Comparison of ENCODE assay signal across 18 cellular contexts in genomic region chr2:43176449-43176848, GRCh38. TPM values are rescaled to one million over a fixed set of nuclear protein-coding genes. Genes with fewer than 3 reads are reported as not detected.
DNase-seq lines count a peak whose midpoint lies in the region; ATAC-seq, FAIRE-seq and TF ChIP-seq lines count a peak whose summit lies in the region.
"Had no signal": no experiment of that assay in that cellular context is flagged by ENCODE, and none has a peak within 500 bp of the region (broad histone marks: within the 10 kb centered on the region; RNA-seq: fewer than 3 reads in every experiment).

No MANE protein-coding gene starts in this region.

- H3K4me1 Mint-ChIP-seq in T-helper 1 cell treated with Interleukin-12 subunit alpha and Interleukin-12 subunit beta and Interleukin-4 antibody, amounts not matched to agents 30 μg/mL and 1 μg/mL, for 36 hours (ENCODE audit: low read depth): peaks cover 59% of the 10 kb centered on the region
- peaks cover 53% of the 10 kb centered on the region for H3K4me1 Mint-ChIP-seq in T-helper 17 cell
- H3K4me1 Mint-ChIP-seq in immature natural killer cell: peaks cover 71 to 72% of the 10 kb centered on the region in 2 donors

- no peak for FAIRE-seq in D721Med (lab: Jason Lieb, UNC)
- FAIRE-seq: GM18507 had no signal

- no peaks in the 10 kb centered on the region for H3K27me3 ChIP-seq in BLaER1 treated with 17β-estradiol and CSF1 and Interleukin-3, amounts not matched to agents 10 nM and 100 nM
- H3K27me3 ChIP-seq: suprapubic skin had no signal

- H3K4me1 ChIP-seq in BLaER1 treated with 17β-estradiol and CSF1 and Interleukin-3, amounts not matched to agents 10 nM and 100 nM: peaks cover 92 to 100% (median 99%) of the 10 kb centered on the region in 10 experiments

- H3K9me3 ChIP-seq in BLaER1 treated with 17β-estradiol and CSF1 and Interleukin-3, amounts not matched to agents 10 nM and 100 nM (replicated peaks in 1 of 11): no peaks in the 10 kb centered on the region
- H3K9me3 ChIP-seq in T-helper 17 cell (ENCODE audit: control insufficient read depth, low read length, poor library complexity, severe bottlenecking): no peaks in the 10 kb centered on the region

- ATAC-seq in T-helper 17 cell: no peak
- no peak for ATAC-seq in HG03469 (IDR thresholded peaks at IDR 0.05; ENCODE audit: unreplicated experiment)

- H3K27ac Mint-ChIP-seq in T-helper 1 cell treated with Interleukin-12 subunit alpha and Interleukin-12 subunit beta and Interleukin-4 antibody, amounts not matched to agents 30 μg/mL and 1 μg/mL, for 36 hours: peak overlapping the region; percentile 90
- H3K27ac Mint-ChIP-seq in T-helper 17 cell (peak overlapping the region; percentile 100), immature natural killer cell (peak overlapping the region; percentile 71 to 100 (median 99))

- H3K4me2 ChIP-seq in BLaER1 treated with 17β-estradiol and CSF1 and Interleukin-3, amounts not matched to agents 10 nM and 100 nM: peak overlapping the region; percentile 94 to 99 (median 97)

- no peaks in the 10 kb centered on the region for H3K27me3 Mint-ChIP-seq in T-helper 1 cell treated with Interleukin-12 subunit alpha and Interleukin-12 subunit beta and Interleukin-4 antibody, amounts not matched to agents 30 μg/mL and 1 μg/mL, for 36 hours (ENCODE audit: low read depth)
- no peaks in the 10 kb centered on the region for H3K27me3 Mint-ChIP-seq in T-helper 17 cell
- H3K27me3 Mint-ChIP-seq in immature natural killer cell (ENCODE audit: low read depth in 3 of 3): peaks cover 0 to 13% (median 8%) of the 10 kb centered on the region in 3 donors

- peaks cover 0 to 33% (median 6%) of the 10 kb centered on the region in 11 experiments; a peak in 9 of 22 replicates for H3K36me3 ChIP-seq in BLaER1 treated with 17β-estradiol and CSF1 and Interleukin-3, amounts not matched to agents 10 nM and 100 nM
- H3K36me3 ChIP-seq: suprapubic skin had no signal

- H3K4me3 ChIP-seq in BLaER1 treated with 17β-estradiol and CSF1 and Interleukin-3, amounts not matched to agents 10 nM and 100 nM: no peak overlapping the region
- H3K4me3 ChIP-seq: suprapubic skin had no signal

- no peak for TF ChIP-seq CTCF in D721Med (IDR thresholded peaks at IDR 0.05; ENCODE audit: insufficient read depth, missing control alignments)

- H3K9me3 Mint-ChIP-seq in T-helper 1 cell treated with Interleukin-12 subunit alpha and Interleukin-12 subunit beta and Interleukin-4 antibody, amounts not matched to agents 30 μg/mL and 1 μg/mL, for 36 hours: no peaks in the 10 kb centered on the region
- no peaks in the 10 kb centered on the region for H3K9me3 Mint-ChIP-seq in immature natural killer cell
- H3K9me3 Mint-ChIP-seq: activated T-helper 2 cell treated with anti-CD3 and anti-CD28 coated beads, Interferon-gamma antibody, Interleukin-2, Interleukin-4, amounts not matched to agents 10 μg/mL and 5 μg/mL and 100 μg/mL, durations not matched to agents 14 hours and 24 hours and 36 hours; endodermal cell had no signal

- H3K4me3 Mint-ChIP-seq in T-helper 1 cell treated with Interleukin-12 subunit alpha and Interleukin-12 subunit beta and Interleukin-4 antibody, amounts not matched to agents 30 μg/mL and 1 μg/mL, for 36 hours: no peak overlapping the region
- H3K4me3 Mint-ChIP-seq in T-helper 17 cell (peak overlapping the region; percentile 64), immature natural killer cell (peak overlapping the region in 1 of 5 donors; percentile 21)
- H3K4me3 Mint-ChIP-seq: endodermal cell had no signal

- peak overlapping the region in 8 of 11 experiments; percentile 14 to 83 (median 82); a peak in 8 of 22 replicates for H3K9ac ChIP-seq in BLaER1 treated with 17β-estradiol and CSF1 and Interleukin-3, amounts not matched to agents 10 nM and 100 nM

- DNase-seq in T-helper 1 cell (no peak), T-helper 17 cell (no peak), immature natural killer cell (no peak), D721Med (ENCODE audit: insufficient read length, low spot score) (no peak), NCI-H1436 treated with DMSO at 0.1 percent for 48 hours (lab: John Stamatoyannopoulos, UW) (no peak)
- DNase-seq: activated CD8-positive, alpha-beta memory T cell treated with anti-CD3 and anti-CD28 coated beads for 24 hours; anterior cingulate cortex; EL; endodermal cell; NCI-H187 treated with DMSO at 0.1 percent for 48 hours; nucleus accumbens; retina had no signal

- peaks cover 10% of the 10 kb centered on the region for H3K36me3 Mint-ChIP-seq in T-helper 1 cell treated with Interleukin-12 subunit alpha and Interleukin-12 subunit beta and Interleukin-4 antibody, amounts not matched to agents 30 μg/mL and 1 μg/mL, for 36 hours (ENCODE audit: low read depth)
- H3K36me3 Mint-ChIP-seq in T-helper 17 cell (ENCODE audit: low read depth): peaks cover 2% of the 10 kb centered on the region
- peaks cover 0 to 6% (median 0%) of the 10 kb centered on the region in 3 donors for H3K36me3 Mint-ChIP-seq in immature natural killer cell

- H4K20me1 ChIP-seq in BLaER1 treated with 17β-estradiol and CSF1 and Interleukin-3, amounts not matched to agents 10 nM and 100 nM: peaks cover 0 to 84% (median 0%) of the 10 kb centered on the region in 11 experiments; a peak in 3 of 22 replicates

- H3K27ac ChIP-seq in BLaER1 treated with 17β-estradiol and CSF1 and Interleukin-3, amounts not matched to agents 10 nM and 100 nM: peak overlapping the region in 10 of 11 experiments; percentile 10 to 94 (median 92); a peak in 17 of 22 replicates
- H3K27ac ChIP-seq: suprapubic skin had no signal

RNA-seq across cellular contexts. Expression of gene ZFP36L2, which starts 50.0 kb away (rescaled TPM):
- total RNA-seq in T-helper 17 cell: 100 to 1,000 TPM; 501 to 627 TPM
- 100 to 1,000 TPM; 166 to 431 (median 274) TPM for polyA plus RNA-seq in immature natural killer cell
